Comparison of ENCODE assay signal across 1 cellular context in the genomic region with DNA sequence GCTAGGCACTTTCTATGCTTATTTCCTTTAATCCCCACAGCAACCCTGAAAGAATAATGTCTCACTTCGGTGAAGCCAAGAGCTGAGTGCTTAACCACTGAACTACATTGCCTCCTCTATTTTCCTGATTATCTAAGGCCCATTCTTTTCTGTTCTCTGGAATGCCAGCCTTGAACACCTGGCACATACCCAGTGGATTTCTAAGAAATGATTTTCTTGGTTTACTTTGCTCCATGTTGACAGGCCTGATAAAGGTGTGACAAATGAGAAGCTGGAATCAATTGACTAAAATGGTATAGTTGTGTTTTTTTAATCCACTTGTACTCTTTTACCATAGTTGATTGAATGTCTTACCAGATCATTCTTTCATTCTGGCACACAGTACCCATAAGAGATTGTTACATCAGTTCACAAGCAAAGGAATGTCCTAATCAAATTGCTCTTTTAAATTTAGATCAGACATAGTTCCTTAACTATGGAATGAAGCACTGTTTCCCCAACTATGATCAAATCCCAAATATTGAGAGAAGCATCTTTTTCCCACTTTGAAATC.
TF ChIP-seq lines count a peak whose summit lies in the region.

No MANE protein-coding gene starts in this region.

TF ChIP-seq in SK-N-SH treated with all-trans-retinoic acid at 6 μM for 48 hours, 23 proteins besides CTCF, POLR2A, EP300 and RAD21:
- TF ChIP-seq ZFP30 (CRISPR knock-in tag; IDR thresholded peaks at IDR 0.05) (no peak), ISL1 (CRISPR knock-in tag; IDR thresholded peaks at IDR 0.05) (peak; percentile 82), CSDC2 (CRISPR knock-in tag; IDR thresholded peaks at IDR 0.05) (no peak), GLIS3 (CRISPR knock-in tag; IDR thresholded peaks at IDR 0.05) (no peak)
- TF ChIP-seq, protein P1, sequence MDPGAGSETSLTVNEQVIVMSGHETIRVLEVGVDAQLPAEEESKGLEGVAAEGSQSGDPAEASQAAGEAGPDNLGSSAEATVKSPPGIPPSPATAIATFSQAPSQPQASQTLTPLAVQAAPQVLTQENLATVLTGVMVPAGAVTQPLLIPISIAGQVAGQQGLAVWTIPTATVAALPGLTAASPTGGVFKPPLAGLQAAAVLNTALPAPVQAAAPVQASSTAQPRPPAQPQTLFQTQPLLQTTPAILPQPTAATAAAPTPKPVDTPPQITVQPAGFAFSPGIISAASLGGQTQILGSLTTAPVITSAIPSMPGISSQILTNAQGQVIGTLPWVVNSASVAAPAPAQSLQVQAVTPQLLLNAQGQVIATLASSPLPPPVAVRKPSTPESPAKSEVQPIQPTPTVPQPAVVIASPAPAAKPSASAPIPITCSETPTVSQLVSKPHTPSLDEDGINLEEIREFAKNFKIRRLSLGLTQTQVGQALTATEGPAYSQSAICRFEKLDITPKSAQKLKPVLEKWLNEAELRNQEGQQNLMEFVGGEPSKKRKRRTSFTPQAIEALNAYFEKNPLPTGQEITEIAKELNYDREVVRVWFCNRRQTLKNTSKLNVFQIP (CRISPR knock-in tag; IDR thresholded peaks at IDR 0.05; ENCODE audit: borderline replicate concordance, low read depth): no peak
